1 cellular context compared by ENCODE assay signal in genomic region chr6:97406633-97407032, GRCh38.
TF ChIP-seq lines count a peak whose summit lies in the region.

No MANE protein-coding gene starts in this region.

TF ChIP-seq in A549, 52 proteins besides CTCF, POLR2A, EP300 and RAD21 (continued from another document):
- TF ChIP-seq, protein P1, sequence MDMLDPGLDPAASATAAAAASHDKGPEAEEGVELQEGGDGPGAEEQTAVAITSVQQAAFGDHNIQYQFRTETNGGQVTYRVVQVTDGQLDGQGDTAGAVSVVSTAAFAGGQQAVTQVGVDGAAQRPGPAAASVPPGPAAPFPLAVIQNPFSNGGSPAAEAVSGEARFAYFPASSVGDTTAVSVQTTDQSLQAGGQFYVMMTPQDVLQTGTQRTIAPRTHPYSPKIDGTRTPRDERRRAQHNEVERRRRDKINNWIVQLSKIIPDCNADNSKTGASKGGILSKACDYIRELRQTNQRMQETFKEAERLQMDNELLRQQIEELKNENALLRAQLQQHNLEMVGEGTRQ (IDR thresholded peaks at IDR 0.05), result no peak
- TF ChIP-seq REST (IDR thresholded peaks at IDR 0.05), result no peak
- TF ChIP-seq POLR2AphosphoS2 (conservative IDR thresholded peaks at IDR 0.05; ENCODE audit: low read length), result no peak
- no peak for TF ChIP-seq SREBF2 (IDR thresholded peaks at IDR 0.05)
- no peak for TF ChIP-seq BCL3 (IDR thresholded peaks at IDR 0.05)
